35 cellular contexts compared by ENCODE assay signal in genomic region chr7:13231216-13231615, GRCh38.
"Had no signal": no experiment of that assay in that cellular context is flagged by ENCODE, and none has a peak within 500 bp of the region (broad histone marks: within the 10 kb centered on the region; RNA-seq: fewer than 3 reads in every experiment).

No MANE protein-coding gene starts in this region.

- H3K27me3 ChIP-seq: ascending aorta, cardiac muscle cell, Peyer's patch had no signal

- H3K4me3 ChIP-seq: ascending aorta, cardiac muscle cell, K562, Peyer's patch had no signal

- H3K4me1 ChIP-seq: ascending aorta, Peyer's patch had no signal

- H3K36me3 Mint-ChIP-seq: activated naive CD4-positive, alpha-beta T cell treated with anti-CD3 and anti-CD28 coated beads, Interleukin-2, amount 50 U/mL, for 24 hours; activated naive CD8-positive, alpha-beta T cell treated with anti-CD3 and anti-CD28 coated beads, Interleukin-2, amount 10 ng/mL, durations not matched to agents 7 days and 5 days had no signal

- H3K27me3 Mint-ChIP-seq: activated B cell treated with CpG ODN at 0.5 μM for 24 hours; activated naive CD4-positive, alpha-beta T cell treated with anti-CD3 and anti-CD28 coated beads, Interleukin-2, amount 50 U/mL, for 24 hours; activated naive CD8-positive, alpha-beta T cell treated with anti-CD3 and anti-CD28 coated beads, Interleukin-2, amount 10 ng/mL, durations not matched to agents 7 days and 5 days had no signal

- H3K27ac ChIP-seq: ascending aorta, cardiac muscle cell, Peyer's patch, VCaP had no signal

- H3K9me3 Mint-ChIP-seq: activated B cell treated with CpG ODN at 0.5 μM for 24 hours; activated CD8-positive, alpha-beta T cell treated with anti-CD3 and anti-CD28 coated beads for 36 hours; activated naive CD4-positive, alpha-beta T cell treated with anti-CD3 and anti-CD28 coated beads, Interleukin-2, amount 50 U/mL, for 24 hours; activated naive CD8-positive, alpha-beta T cell treated with anti-CD3 and anti-CD28 coated beads, Interleukin-2, amount 10 ng/mL, durations not matched to agents 7 days and 5 days; activated T-cell treated with anti-CD3 and anti-CD28 coated beads, Interleukin-2, amount 50 U/mL, for 24 hours; activated T-helper 2 cell treated with anti-CD3 and anti-CD28 coated beads, Interferon-gamma antibody, Interleukin-2, Interleukin-4, amounts not matched to agents 10 μg/mL and 5 μg/mL and 100 μg/mL, durations not matched to agents 14 hours and 24 hours and 36 hours had no signal

- H3K4me3 Mint-ChIP-seq: activated B cell treated with CpG ODN at 0.5 μM for 24 hours; activated CD8-positive, alpha-beta T cell treated with anti-CD3 and anti-CD28 coated beads for 36 hours; activated naive CD4-positive, alpha-beta T cell treated with anti-CD3 and anti-CD28 coated beads, Interleukin-2, amount 50 U/mL, for 24 hours; activated naive CD8-positive, alpha-beta T cell treated with anti-CD3 and anti-CD28 coated beads, Interleukin-2, amount 10 ng/mL, durations not matched to agents 7 days and 5 days; activated T-cell treated with anti-CD3 and anti-CD28 coated beads, Interleukin-2, amount 50 U/mL, for 24 hours had no signal

- DNase-seq: activated B cell treated with CpG ODN at 0.5 μM for 24 hours; activated CD4-positive, alpha-beta T cell treated with anti-CD3 and anti-CD28 coated beads for 48 hours; activated CD4-positive, CD25-positive, alpha-beta regulatory T cell treated with anti-CD3 and anti-CD28 coated beads, Interleukin-2, amount 50 U/mL, for 72 hours; activated CD8-positive, alpha-beta T cell treated with anti-CD3 and anti-CD28 coated beads for 36 hours; activated gamma-delta T cell; activated naive CD4-positive, alpha-beta T cell treated with Interleukin-2 at 50 U/mL for 16 hours; activated naive CD8-positive, alpha-beta T cell treated with anti-CD3 and anti-CD28 coated beads, Interleukin-2, amount 10 ng/mL, durations not matched to agents 7 days and 5 days; activated T-cell treated with anti-CD3 and anti-CD28 coated beads, Interleukin-2, amount 50 U/mL, for 24 hours; amygdala; IMR-90; NCI-H1092 treated with DMSO at 0.1 percent for 48 hours; NCI-H1417 treated with DMSO at 0.1 percent for 48 hours; NCI-H1694 treated with DMSO at 0.1 percent for 48 hours; NCI-H2029; NCI-H2107; NCI-H2171; NCI-H226; NCI-H446 treated with DMSO at 0.1 percent for 48 hours; NCI-H524; NCI-H748 treated with DMSO at 0.1 percent for 48 hours; NK-92 treated with Interleukin-12 subunit alpha and Interleukin-12 subunit beta, amount 100 ng/mL, for 24 hours; PC-3; Peyer's patch; RPMI8226; SIG-M5; SW 1271; T-helper 1 cell; T-helper 2 cell; T-helper 9 cell had no signal

- ATAC-seq: activated CD8-positive, alpha-beta T cell treated with anti-CD3 and anti-CD28 coated beads for 36 hours; K562; PC-3 had no signal

- H3K9me3 ChIP-seq: ascending aorta, Peyer's patch had no signal

- H3K27ac Mint-ChIP-seq: activated B cell treated with CpG ODN at 0.5 μM for 24 hours; activated CD8-positive, alpha-beta T cell treated with anti-CD3 and anti-CD28 coated beads for 36 hours; activated naive CD4-positive, alpha-beta T cell treated with anti-CD3 and anti-CD28 coated beads, Interleukin-2, amount 50 U/mL, for 24 hours; activated naive CD8-positive, alpha-beta T cell treated with anti-CD3 and anti-CD28 coated beads, Interleukin-2, amount 10 ng/mL, durations not matched to agents 7 days and 5 days; activated T-cell treated with anti-CD3 and anti-CD28 coated beads, Interleukin-2, amount 50 U/mL, for 24 hours; activated T-helper 2 cell treated with anti-CD3 and anti-CD28 coated beads, Interferon-gamma antibody, Interleukin-2, Interleukin-4, amounts not matched to agents 10 μg/mL and 5 μg/mL and 100 μg/mL, durations not matched to agents 14 hours and 24 hours and 36 hours had no signal

- H3K36me3 ChIP-seq: ascending aorta, cardiac muscle cell, Peyer's patch had no signal

- H3K4me1 Mint-ChIP-seq: activated B cell treated with CpG ODN at 0.5 μM for 24 hours; activated naive CD4-positive, alpha-beta T cell treated with anti-CD3 and anti-CD28 coated beads, Interleukin-2, amount 50 U/mL, for 24 hours; activated naive CD8-positive, alpha-beta T cell treated with anti-CD3 and anti-CD28 coated beads, Interleukin-2, amount 10 ng/mL, durations not matched to agents 7 days and 5 days had no signal
